In the genomic region with DNA sequence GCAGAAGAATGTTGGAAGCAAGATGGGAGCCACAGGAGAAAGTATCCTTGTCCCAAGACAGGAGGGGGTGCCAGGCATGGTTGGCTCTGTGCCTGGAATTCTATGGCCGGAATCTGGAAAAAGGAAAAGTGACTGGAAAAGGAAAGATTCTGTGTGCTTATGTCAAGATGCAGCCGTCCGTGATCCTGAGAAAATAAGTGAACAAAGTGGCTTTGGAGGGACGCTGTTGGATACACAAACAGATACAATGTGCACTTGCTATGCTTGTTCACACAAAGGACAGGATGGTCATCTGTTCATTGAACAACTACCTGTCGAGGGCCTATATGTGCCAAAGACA, we compare ENCODE assay signal across 17 cellular contexts. TPM values are rescaled to one million over a fixed set of nuclear protein-coding genes. Genes with fewer than 3 reads are reported as not detected.
DNase-seq lines count a peak whose midpoint lies in the region; ATAC-seq lines count a peak whose summit lies in the region.
"Had no signal": no experiment of that assay in that cellular context is flagged by ENCODE, and none has a peak within 500 bp of the region (broad histone marks: within the 10 kb centered on the region; RNA-seq: fewer than 3 reads in every experiment).

No MANE protein-coding gene starts in this region.

- H3K27me3 Mint-ChIP-seq in stimulated activated naive CD8-positive, alpha-beta T cell treated with anti-CD3 and anti-CD28 coated beads, Interleukin-15, Interleukin-2, amounts not matched to agents 100 ng/mL and 50 ng/mL, for 24 hours, result no peaks in the 10 kb centered on the region
- no peaks in the 10 kb centered on the region for H3K27me3 Mint-ChIP-seq in activated T-helper 17 cell treated with anti-CD3 and anti-CD28 coated beads, Interleukin-2, amount 50 U/mL, for 72 hours

- peak overlapping the region; percentile 93 for H3K27ac Mint-ChIP-seq in stimulated activated naive CD8-positive, alpha-beta T cell treated with anti-CD3 and anti-CD28 coated beads, Interleukin-15, Interleukin-2, amounts not matched to agents 100 ng/mL and 50 ng/mL, for 24 hours
- H3K27ac Mint-ChIP-seq in activated T-helper 17 cell treated with anti-CD3 and anti-CD28 coated beads, Interleukin-2, amount 50 U/mL, for 72 hours, result peak overlapping the region; percentile 99

- peaks cover 31% of the 10 kb centered on the region for H3K4me1 Mint-ChIP-seq in stimulated activated naive CD8-positive, alpha-beta T cell treated with anti-CD3 and anti-CD28 coated beads, Interleukin-15, Interleukin-2, amounts not matched to agents 100 ng/mL and 50 ng/mL, for 24 hours (ENCODE audit: low read depth)
- peaks cover 23% of the 10 kb centered on the region for H3K4me1 Mint-ChIP-seq in activated T-helper 17 cell treated with anti-CD3 and anti-CD28 coated beads, Interleukin-2, amount 50 U/mL, for 72 hours

- no peaks in the 10 kb centered on the region for H3K9me3 Mint-ChIP-seq in stimulated activated naive CD8-positive, alpha-beta T cell treated with anti-CD3 and anti-CD28 coated beads, Interleukin-15, Interleukin-2, amounts not matched to agents 100 ng/mL and 50 ng/mL, for 24 hours
- H3K9me3 Mint-ChIP-seq in activated T-helper 17 cell treated with anti-CD3 and anti-CD28 coated beads, Interleukin-2, amount 50 U/mL, for 72 hours, result no peaks in the 10 kb centered on the region

- ATAC-seq in stimulated activated naive CD8-positive, alpha-beta T cell treated with anti-CD3 and anti-CD28 coated beads, Interleukin-15, Interleukin-2, amounts not matched to agents 100 U/mL and 50 U/mL, for 24 hours, result no peak
- no peak for ATAC-seq in activated T-helper 17 cell treated with anti-CD3 and anti-CD28 coated beads, Interleukin-2, amount 50 U/mL, for 72 hours (replicated peaks)
- ATAC-seq in left colon, result peak; percentile 1
- no peak for ATAC-seq in GM21717 (IDR thresholded peaks at IDR 0.05; ENCODE audit: unreplicated experiment)
- no peak for ATAC-seq in HG03460 (IDR thresholded peaks at IDR 0.05; ENCODE audit: unreplicated experiment)

- no peak overlapping the region for H3K4me3 Mint-ChIP-seq in stimulated activated naive CD8-positive, alpha-beta T cell treated with anti-CD3 and anti-CD28 coated beads, Interleukin-15, Interleukin-2, amounts not matched to agents 100 ng/mL and 50 ng/mL, for 24 hours
- H3K4me3 Mint-ChIP-seq in activated T-helper 17 cell treated with anti-CD3 and anti-CD28 coated beads, Interleukin-2, amount 50 U/mL, for 72 hours, result peak overlapping the region; percentile 77

- peaks cover 50% of the 10 kb centered on the region for H3K36me3 Mint-ChIP-seq in stimulated activated naive CD8-positive, alpha-beta T cell treated with anti-CD3 and anti-CD28 coated beads, Interleukin-15, Interleukin-2, amounts not matched to agents 100 ng/mL and 50 ng/mL, for 24 hours (ENCODE audit: low read depth)
- peaks cover 77% of the 10 kb centered on the region for H3K36me3 Mint-ChIP-seq in activated T-helper 17 cell treated with anti-CD3 and anti-CD28 coated beads, Interleukin-2, amount 50 U/mL, for 72 hours (ENCODE audit: low read depth)

- intact Hi-C loops in left colon (cut with DNase I, micrococcal nuclease), result no loop called here

- DNase-seq in stimulated activated naive CD8-positive, alpha-beta T cell treated with anti-CD3 and anti-CD28 coated beads, Interleukin-15, Interleukin-2, amounts not matched to agents 100 U/mL and 50 U/mL, for 24 hours, result no peak
- DNase-seq in left colon (peak in 1 of 2 donors; percentile 22), iPS-NIHi11 (ENCODE audit: low spot score) (no peak)
- DNase-seq: activated CD4-positive, CD25-positive, alpha-beta regulatory T cell treated with anti-CD3 and anti-CD28 coated beads, Interleukin-2, amount 50 U/mL, for 72 hours; esophagus squamous epithelium; KG1; left lung; NCI-H1105; NCI-H2081; NCI-H446 treated with DMSO at 0.1 percent for 48 hours; NK-92 treated with Interleukin-12 subunit alpha and Interleukin-12 subunit beta, amount 100 ng/mL, for 24 hours; stimulated activated CD4-positive, alpha-beta T cell treated with anti-CD3 and anti-CD28 coated beads, Interleukin-12 subunit alpha, Interleukin-12 subunit beta, amount 100 ng/mL, for 4 hours; thyroid gland had no signal

RNA-seq across cellular contexts. Expression of a gene that starts 28.4 kb away (rescaled TPM):
- total RNA-seq in activated T-helper 17 cell treated with anti-CD3 and anti-CD28 coated beads, Interleukin-2, amount 50 U/mL, for 72 hours, result 10 to 100 TPM in 1 of 2 donors, 1 to 10 TPM in 1; 3.8 to 14.4 TPM
- total RNA-seq in left colon, result 100 to 1,000 TPM; 110 to 115 TPM

Comparison
In these comparisons a context has a peak if more than half of its experiments do, and no peak if none do; other contexts are left out.
1. RNA of a gene that starts 28.4 kb away (total RNA-seq): 110 to 115 TPM in left colon; 3.8 to 14.4 TPM in activated T-helper 17 cell treated with anti-CD3 and anti-CD28 coated beads, Interleukin-2, amount 50 U/mL, for 72 hours; every median in the first group is over 4 times any median in the second.